In the genomic region with DNA sequence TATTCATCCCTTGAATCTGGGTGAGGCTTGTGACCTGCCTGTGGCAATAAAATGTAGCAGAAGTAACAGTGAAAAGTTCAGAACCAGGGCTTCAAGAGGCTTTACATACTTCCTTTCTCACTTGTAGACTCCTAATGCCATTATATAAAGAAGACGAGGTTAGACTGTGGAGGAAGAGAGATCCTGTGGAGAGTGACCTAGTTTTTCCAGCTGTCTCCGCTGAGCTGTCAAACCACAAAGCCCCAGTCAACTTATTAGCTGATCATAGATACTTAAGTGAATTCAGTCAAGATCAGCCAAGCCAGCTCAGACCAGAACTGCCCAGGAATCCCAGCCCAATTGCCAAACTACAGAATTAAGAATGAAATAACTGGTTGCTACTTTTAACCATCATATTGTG, we compare ENCODE assay signal across 14 cellular contexts.
A peak's percentile ranks its signal among the peaks of the same experiment; 100 is the strongest.
DNase-seq lines count a peak whose midpoint lies in the region; ATAC-seq and TF ChIP-seq lines count a peak whose summit lies in the region.
"Had no signal": no experiment of that assay in that cellular context is flagged by ENCODE, and none has a peak within 500 bp of the region (broad histone marks: within the 10 kb centered on the region; RNA-seq: fewer than 3 reads in every experiment).

No MANE protein-coding gene starts in this region.

- peaks cover 4 to 5% of the 10 kb centered on the region in 2 donors for H3K4me1 ChIP-seq in naive thymus-derived CD4-positive, alpha-beta T cell (ENCODE audit: control insufficient read depth in 2 of 2, insufficient read depth in 2 of 2, low read length in 2 of 2)

- intact Hi-C loops in naive thymus-derived CD4-positive, alpha-beta T cell (cut with micrococcal nuclease) = no loop called here

- H3K27me3 ChIP-seq in naive thymus-derived CD4-positive, alpha-beta T cell (ENCODE audit: control insufficient read depth in 2 of 2, insufficient read depth in 2 of 2, low read length in 2 of 2) = no peaks in the 10 kb centered on the region
- H3K27me3 ChIP-seq in brain microvascular endothelial cell (replicated peaks) = no peaks in the 10 kb centered on the region
- H3K27me3 ChIP-seq: heart left ventricle had no signal

- no peak overlapping the region for H3K27ac ChIP-seq in naive thymus-derived CD4-positive, alpha-beta T cell (ENCODE audit: low read depth, low read length)
- no peak overlapping the region for H3K27ac ChIP-seq in brain microvascular endothelial cell

- H3K4me3 Mint-ChIP-seq in activated T-cell treated with anti-CD3 and anti-CD28 coated beads, Interleukin-2, amount 50 U/mL, for 72 hours = no peak overlapping the region
- no peak overlapping the region for H3K4me3 Mint-ChIP-seq in naive thymus-derived CD4-positive, alpha-beta T cell
- H3K4me3 Mint-ChIP-seq in type B pancreatic cell = no peak overlapping the region
- H3K4me3 Mint-ChIP-seq: stimulated activated naive CD8-positive, alpha-beta T cell treated with anti-CD3 and anti-CD28 coated beads, Interleukin-15, Interleukin-2, amounts not matched to agents 100 ng/mL and 50 ng/mL, for 24 hours had no signal

- no peaks in the 10 kb centered on the region for H3K36me3 ChIP-seq in naive thymus-derived CD4-positive, alpha-beta T cell (ENCODE audit: control insufficient read depth in 2 of 3, insufficient read depth in 3 of 3, low read length in 3 of 3)
- no peaks in the 10 kb centered on the region for H3K36me3 ChIP-seq in brain microvascular endothelial cell (replicated peaks)
- H3K36me3 ChIP-seq: heart left ventricle had no signal

- CTCF ChIA-PET in naive thymus-derived CD4-positive, alpha-beta T cell (lab: Charles Lee) = no interaction called here

- peaks cover 7% of the 10 kb centered on the region for H3K4me1 Mint-ChIP-seq in activated T-cell treated with anti-CD3 and anti-CD28 coated beads, Interleukin-2, amount 50 U/mL, for 72 hours (ENCODE audit: low read depth)
- peaks cover 4 to 16% (median 10%) of the 10 kb centered on the region in 7 donors for H3K4me1 Mint-ChIP-seq in naive thymus-derived CD4-positive, alpha-beta T cell
- peaks cover 16% of the 10 kb centered on the region for H3K4me1 Mint-ChIP-seq in type B pancreatic cell (ENCODE audit: unreplicated experiment)

- ATAC-seq in activated T-cell treated with anti-CD3 and anti-CD28 coated beads, Interleukin-2, amount 50 U/mL, for 72 hours (replicated peaks in 1 of 2) = peak; percentile 49 to 75
- peak; percentile 34 for ATAC-seq in naive thymus-derived CD4-positive, alpha-beta T cell
- no peak for ATAC-seq in HG02973 (IDR thresholded peaks at IDR 0.05; ENCODE audit: unreplicated experiment)
- ATAC-seq: GM12878, heart left ventricle had no signal

- TF ChIP-seq CTCF in type B pancreatic cell (conservative IDR thresholded peaks at IDR 0.05) (no peak), brain microvascular endothelial cell (IDR thresholded peaks at IDR 0.05; ENCODE audit: low read depth, low read length, missing control alignments) (no peak)

- no peaks in the 10 kb centered on the region for H3K9me3 Mint-ChIP-seq in activated T-cell treated with anti-CD3 and anti-CD28 coated beads, Interleukin-2, amount 50 U/mL, for 72 hours
- H3K9me3 Mint-ChIP-seq in naive thymus-derived CD4-positive, alpha-beta T cell = peaks cover 0 to 7% (median 0%) of the 10 kb centered on the region in 11 donors
- H3K9me3 Mint-ChIP-seq in type B pancreatic cell = peaks cover 20% of the 10 kb centered on the region

- H3K27me3 Mint-ChIP-seq in activated T-cell treated with anti-CD3 and anti-CD28 coated beads, Interleukin-2, amount 50 U/mL, for 72 hours (ENCODE audit: low read depth) = peaks cover 10% of the 10 kb centered on the region
- H3K27me3 Mint-ChIP-seq in naive thymus-derived CD4-positive, alpha-beta T cell = peaks cover 0 to 30% (median 0%) of the 10 kb centered on the region in 5 donors
- H3K27me3 Mint-ChIP-seq in type B pancreatic cell = peaks cover 3% of the 10 kb centered on the region

- DNase-seq in stimulated activated CD4-positive, alpha-beta T cell treated with anti-CD3 and anti-CD28 coated beads, Interleukin-12 subunit alpha, Interleukin-12 subunit beta, amount 100 ng/mL, for 48 hours (ENCODE audit: low read depth in 2 of 3, low spot score in 1 of 3) = peak in 2 of 3 donors; percentile 17 to 24
- DNase-seq in stimulated activated CD4-positive, alpha-beta T cell treated with anti-CD3 and anti-CD28 coated beads, Interleukin-12 subunit alpha, Interleukin-12 subunit beta, amount 100 ng/mL, for 4 hours = no peak
- no peak for DNase-seq in activated T-cell treated with anti-CD3 and anti-CD28 coated beads, Interleukin-2, amount 50 U/mL, for 72 hours
- DNase-seq in naive thymus-derived CD4-positive, alpha-beta T cell = no peak
- DNase-seq in type B pancreatic cell (ENCODE audit: extremely low spot score, unreplicated experiment) = no peak
- DNase-seq in GDM1 (lab: John Stamatoyannopoulos, UW) = no peak
- DNase-seq in brain microvascular endothelial cell = no peak
- DNase-seq: heart left ventricle, NCI-H524 treated with DMSO at 0.1 percent for 48 hours, SW 1271 had no signal

- in situ Hi-C loops in brain microvascular endothelial cell (cut with HindIII; ENCODE audit: low pct_ligation_motif_present, low sequenced_read_pairs) = no loop called here

- H3K36me3 Mint-ChIP-seq in activated T-cell treated with anti-CD3 and anti-CD28 coated beads, Interleukin-2, amount 50 U/mL, for 72 hours (ENCODE audit: insufficient read depth in 2 of 2) = no peaks in the 10 kb centered on the region
- H3K36me3 Mint-ChIP-seq in naive thymus-derived CD4-positive, alpha-beta T cell = peaks cover 0 to 1% (median 0%) of the 10 kb centered on the region in 5 donors
- H3K36me3 Mint-ChIP-seq in type B pancreatic cell = peaks cover 4% of the 10 kb centered on the region

- no peaks in the 10 kb centered on the region for H3K9me3 ChIP-seq in naive thymus-derived CD4-positive, alpha-beta T cell (ENCODE audit: control insufficient read depth in 2 of 3, low read length in 3 of 3)
- H3K9me3 ChIP-seq: heart left ventricle had no signal

- no peak overlapping the region for H3K4me3 ChIP-seq in naive thymus-derived CD4-positive, alpha-beta T cell (ENCODE audit: low read length)
- H3K4me3 ChIP-seq in brain microvascular endothelial cell (ENCODE audit: low read depth, low read length) = no peak overlapping the region
- H3K4me3 ChIP-seq: GM12878, heart left ventricle, skin epidermis had no signal

- no peak overlapping the region for H3K27ac Mint-ChIP-seq in activated T-cell treated with anti-CD3 and anti-CD28 coated beads, Interleukin-2, amount 50 U/mL, for 72 hours
- H3K27ac Mint-ChIP-seq in naive thymus-derived CD4-positive, alpha-beta T cell = peak overlapping the region in 1 of 9 donors; percentile 81
- peak overlapping the region; percentile 40 for H3K27ac Mint-ChIP-seq in type B pancreatic cell
- H3K27ac Mint-ChIP-seq: stimulated activated naive CD8-positive, alpha-beta T cell treated with anti-CD3 and anti-CD28 coated beads, Interleukin-15, Interleukin-2, amounts not matched to agents 100 ng/mL and 50 ng/mL, for 24 hours had no signal

- POLR2A ChIA-PET in naive thymus-derived CD4-positive, alpha-beta T cell (lab: Charles Lee) = no interaction called here

Comparison
In these comparisons a context has a peak if more than half of its experiments do, and no peak if none do; other contexts are left out.
1. DNase-seq: peak in stimulated activated CD4-positive, alpha-beta T cell treated with anti-CD3 and anti-CD28 coated beads, Interleukin-12 subunit alpha, Interleukin-12 subunit beta, amount 100 ng/mL, for 48 hours (2 of 3); none in stimulated activated CD4-positive, alpha-beta T cell treated with anti-CD3 and anti-CD28 coated beads, Interleukin-12 subunit alpha, Interleukin-12 subunit beta, amount 100 ng/mL, for 4 hours (single experiment), activated T-cell treated with anti-CD3 and anti-CD28 coated beads, Interleukin-2, amount 50 U/mL, for 72 hours (0 of 2), naive thymus-derived CD4-positive, alpha-beta T cell (0 of 9), type B pancreatic cell (single experiment), GDM1 (single experiment) and brain microvascular endothelial cell (single experiment).